In the genomic region with DNA sequence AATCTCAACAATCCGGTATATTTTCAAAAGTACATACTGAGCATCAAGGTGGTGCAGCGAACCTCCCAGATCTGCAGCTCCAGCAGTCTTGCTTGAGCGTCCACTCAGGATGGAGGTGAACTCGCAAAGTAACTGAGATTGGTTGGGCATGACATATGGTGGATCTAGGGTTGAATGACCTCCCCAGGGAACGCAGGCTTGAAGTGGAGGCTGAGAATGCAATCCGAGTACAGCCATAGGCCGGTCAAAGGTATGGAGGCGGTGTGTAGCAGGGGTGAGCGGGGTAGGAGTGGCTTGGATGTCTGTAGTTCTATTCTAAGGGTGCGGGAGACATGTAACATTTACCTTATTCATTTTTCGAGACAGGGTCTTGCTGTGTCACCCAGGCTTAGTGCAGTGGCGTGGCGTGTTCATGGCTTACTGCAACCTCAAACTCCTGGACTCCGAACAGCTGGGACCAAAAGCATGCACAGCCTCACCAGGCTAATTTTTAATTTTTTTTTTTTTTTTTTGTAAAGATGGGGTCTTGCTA, we compare ENCODE assay signal across 8 cellular contexts. TPM values are rescaled to one million over a fixed set of nuclear protein-coding genes. Genes with fewer than 3 reads are reported as not detected.
DNase-seq lines count a peak whose midpoint lies in the region; ATAC-seq, FAIRE-seq and TF ChIP-seq lines count a peak whose summit lies in the region.

No MANE protein-coding gene starts in this region.

- H3K27me3 Mint-ChIP-seq in type B pancreatic cell = no peaks in the 10 kb centered on the region

- peak; percentile 31 for ATAC-seq in GM21619 (IDR thresholded peaks at IDR 0.05; ENCODE audit: unreplicated experiment)

- no peak for FAIRE-seq in H1 (lab: Jason Lieb, UNC)

- no peak for TF ChIP-seq EP300 in H1 (IDR thresholded peaks at IDR 0.05; ENCODE audit: borderline replicate concordance in 1 of 2, low read depth in 2 of 2, low read length in 2 of 2)

- H4K5ac ChIP-seq in H1 (ENCODE audit: insufficient read length, low read depth, low read length) = peak overlapping the region; percentile 27

- peak overlapping the region; percentile 76 to 96 (median 92) for H3K4me3 ChIP-seq in H1 (ENCODE audit: extremely low read depth in 1 of 4, insufficient read depth in 2 of 4, low read depth in 3 of 4, low read length in 4 of 4)
- peak overlapping the region; percentile 94 to 98 for H3K4me3 ChIP-seq in mesenchymal stem cell (ENCODE audit: insufficient read depth in 1 of 2, low read depth in 1 of 2, low read length in 2 of 2)

- no peaks in the 10 kb centered on the region for H3K9me3 Mint-ChIP-seq in type B pancreatic cell

- peak overlapping the region; percentile 76 for H2BK120ac ChIP-seq in H1 (replicated peaks; ENCODE audit: low read depth, low read length)
- H2BK120ac ChIP-seq in mesenchymal stem cell (ENCODE audit: low read depth, low read length) = no peak overlapping the region

- H3K36me3 Mint-ChIP-seq in type B pancreatic cell = peaks cover 8% of the 10 kb centered on the region

- H3K4me2 ChIP-seq in H1 (ENCODE audit: insufficient read depth in 1 of 2, low read depth in 2 of 2, low read length in 2 of 2) (peak overlapping the region; percentile 85 to 99), mesenchymal stem cell (ENCODE audit: low read length, poor library complexity, severe bottlenecking) (peak overlapping the region; percentile 34)

- peak overlapping the region; percentile 91; the same call in 1 of the 2 replicates for H4K8ac ChIP-seq in H1 (ENCODE audit: extremely low read depth, insufficient read depth, low read length)
- no peak overlapping the region for H4K8ac ChIP-seq in mesenchymal stem cell (ENCODE audit: low read length)

- no peak for TF ChIP-seq CTCF in H1 (IDR thresholded peaks at IDR 0.05; ENCODE audit: control extremely low read depth in 1 of 3, insufficient read depth in 1 of 3, low read depth in 1 of 3, low read length in 3 of 3)
- TF ChIP-seq CTCF in type B pancreatic cell (conservative IDR thresholded peaks at IDR 0.05) = no peak

- H3K9ac ChIP-seq in H1 (replicated peaks in 1 of 4; ENCODE audit: extremely low read depth in 1 of 4, low read depth in 3 of 4, low read length in 3 of 4) = peak overlapping the region; percentile 30 to 97 (median 79)
- peak overlapping the region; percentile 94 for H3K9ac ChIP-seq in mesenchymal stem cell (ENCODE audit: low read length)

- no peak; a peak in 1 of 3 replicates for TF ChIP-seq POLR2A in H1 (IDR thresholded peaks at IDR 0.05; ENCODE audit: control extremely low read depth in 1 of 2, low read depth in 2 of 2, low read length in 2 of 2)

- H3K9me3 ChIP-seq in H1 (ENCODE audit: insufficient read depth in 2 of 2, low read depth in 1 of 2, low read length in 1 of 2) (no peaks in the 10 kb centered on the region), mesenchymal stem cell (ENCODE audit: control insufficient read depth, low read length) (no peaks in the 10 kb centered on the region)

- peak overlapping the region; percentile 46 for H2BK5ac ChIP-seq in H1 (ENCODE audit: low read depth, low read length)
- H2BK5ac ChIP-seq in mesenchymal stem cell (ENCODE audit: low read depth, low read length, poor library complexity, severe bottlenecking) = no peak overlapping the region

- H2BK20ac ChIP-seq in H1 (ENCODE audit: low read length) = no peak overlapping the region

- H3K4me1 Mint-ChIP-seq in type B pancreatic cell (ENCODE audit: unreplicated experiment) = peaks cover 19% of the 10 kb centered on the region

- H3K23me2 ChIP-seq in H1 (ENCODE audit: low read depth, low read length) = peaks cover 7% of the 10 kb centered on the region; the same call in 1 of the 2 replicates

- H3K4me1 ChIP-seq in H1 (replicated peaks in 1 of 4; ENCODE audit: control insufficient read depth in 3 of 4, insufficient read depth in 4 of 4, low read length in 3 of 4) = peaks cover 0 to 8% (median 3%) of the 10 kb centered on the region in 4 experiments; a peak in 2 of 7 replicates
- H3K4me1 ChIP-seq in mesenchymal stem cell (ENCODE audit: control insufficient read depth, insufficient read depth, low read depth, low read length) = peaks cover 12% of the 10 kb centered on the region

- H3K27ac Mint-ChIP-seq in type B pancreatic cell = peak overlapping the region; percentile 93

- H3K14ac ChIP-seq in H1 (ENCODE audit: insufficient read length) = peak overlapping the region; percentile 99
- H3K14ac ChIP-seq in mesenchymal stem cell (ENCODE audit: low read length in 2 of 2) = no peak overlapping the region

- peak overlapping the region; percentile 92 for H3K4me3 Mint-ChIP-seq in type B pancreatic cell

- H4K91ac ChIP-seq in H1 (replicated peaks; ENCODE audit: insufficient read length, low read length) (peak overlapping the region; percentile 63), mesenchymal stem cell (ENCODE audit: low read length) (no peak overlapping the region)

- no peaks in the 10 kb centered on the region; a peak in 2 of 7 replicates for H3K27me3 ChIP-seq in H1 (replicated peaks in 1 of 4; ENCODE audit: control insufficient read depth in 3 of 4, extremely low read depth in 1 of 4, insufficient read depth in 3 of 4, low read length in 3 of 4)
- no peaks in the 10 kb centered on the region for H3K27me3 ChIP-seq in mesenchymal stem cell (ENCODE audit: control insufficient read depth in 1 of 2, insufficient read depth in 1 of 2, low read length in 2 of 2)

- WGBS in H1 (ENCODE audit: extremely low coverage in 1 of 2, insufficient coverage in 1 of 2, insufficient read length in 1 of 2, insufficient replicate concordance in 2 of 2, low coverage in 1 of 2, low lambda C conversion rate in 2 of 2, missing lambda C conversion rate in 1 of 2), 2 experiments = 29% methylated on average over 14 of the region's 14 CpGs; no CpG with 5 or more reads in 1 of the 2 experiments
- 39% methylated on average over 14 of the region's 14 CpGs for WGBS in mesenchymal stem cell

- POLR2A ChIA-PET in H1 (lab: Charles Lee; ENCODE audit: partially characterized antibody) = interaction anchor here (1.0 to 6.7 kb wide), 11 partner anchors 8 to 326 kb away, joined by 3 to 127 read pairs (median 5); a partner anchor contains a TSS

- H2AFZ ChIP-seq in H1 (ENCODE audit: low read length) = peak overlapping the region; percentile 98
- peak overlapping the region; percentile 72 for H2AFZ ChIP-seq in mesenchymal stem cell (ENCODE audit: low read depth, low read length)

- no peak overlapping the region for H3K23ac ChIP-seq in H1 (ENCODE audit: insufficient read length)
- no peak overlapping the region for H3K23ac ChIP-seq in mesenchymal stem cell (ENCODE audit: low read length in 2 of 2)

- H3K36me3 ChIP-seq in H1 (ENCODE audit: control insufficient read depth in 2 of 4, insufficient read depth in 4 of 4, low read length in 3 of 4) = peaks cover 6 to 20% (median 14%) of the 10 kb centered on the region in 4 experiments; a peak in 7 of 8 replicates
- H3K36me3 ChIP-seq in mesenchymal stem cell (ENCODE audit: control insufficient read depth in 1 of 2, insufficient read depth in 2 of 2, low read depth in 1 of 2, low read length in 2 of 2) = peaks cover 23 to 62% of the 10 kb centered on the region in 2 experiments

- CTCF ChIA-PET in H1 (lab: Charles Lee; ENCODE audit: partially characterized antibody) = interaction anchor here (0.6 to 1.8 kb wide), 2 partner anchors 36 to 182 kb away, joined by 3 to 4 read pairs; no protein-coding TSS in a partner anchor

- H2AK5ac ChIP-seq in H1 (ENCODE audit: low read depth, low read length) (peak overlapping the region; percentile 20; the same call in 1 of the 2 replicates), mesenchymal stem cell (ENCODE audit: low read length, severe bottlenecking) (no peak overlapping the region)

- H3K18ac ChIP-seq in H1 (ENCODE audit: extremely low read depth, low read length) = peak overlapping the region; percentile 76; the same call in 1 of the 2 replicates
- H3K18ac ChIP-seq in mesenchymal stem cell (ENCODE audit: low read depth in 1 of 2, low read length in 2 of 2) = peak overlapping the region in 1 of 2 experiments; percentile 2

- TF ChIP-seq RAD21 in H1 (IDR thresholded peaks at IDR 0.05 in 1 of 2, conservative IDR thresholded peaks at IDR 0.05 in 1 of 2; ENCODE audit: low read depth in 2 of 2, low read length in 2 of 2) = no peak

- H2BK15ac ChIP-seq in H1 (ENCODE audit: low read length) (peak overlapping the region; percentile 32), mesenchymal stem cell (ENCODE audit: low read depth, poor library complexity, severe bottlenecking) (no peak overlapping the region)

- peak overlapping the region; percentile 96 for H3K4ac ChIP-seq in H1 (replicated peaks; ENCODE audit: insufficient read length, low read depth, low read length)
- H3K4ac ChIP-seq in mesenchymal stem cell (ENCODE audit: low read depth in 1 of 2, low read length in 2 of 2) = no peak overlapping the region

- peak overlapping the region; percentile 75 for H3K27ac ChIP-seq in H1 (ENCODE audit: low read depth, low read length)
- H3K27ac ChIP-seq in mesenchymal stem cell (ENCODE audit: low read length, poor library complexity, severe bottlenecking) = peak overlapping the region; percentile 41

- H3K79me1 ChIP-seq in H1 (ENCODE audit: low read depth, low read length) = peaks cover 7% of the 10 kb centered on the region; the same call in 1 of the 2 replicates
- peaks cover 19% of the 10 kb centered on the region for H3K79me1 ChIP-seq in mesenchymal stem cell (replicated peaks; ENCODE audit: low read length, poor library complexity, severe bottlenecking)

- DNase-seq in EH (ENCODE audit: low read depth) (peak; percentile 48), LoVo (ENCODE audit: low spot score) (peak; percentile 21), SW480 (ENCODE audit: low spot score) (peak; percentile 56), H1 (ENCODE audit: low read depth in 1 of 2, low spot score in 2 of 2) (no peak), mesenchymal stem cell (peak; percentile 76), type B pancreatic cell (ENCODE audit: extremely low spot score, unreplicated experiment) (no peak)
- no peak for DNase-seq in stimulated activated CD4-positive, alpha-beta T cell treated with anti-CD3 and anti-CD28 coated beads, Interleukin-2, amount 100 ng/mL, for 48 hours

- peak overlapping the region; percentile 82; the same call in 1 of the 2 replicates for H2BK12ac ChIP-seq in H1 (ENCODE audit: low read depth, low read length)
- H2BK12ac ChIP-seq in mesenchymal stem cell (ENCODE audit: low read length in 2 of 2) = no peak overlapping the region

- H3K79me2 ChIP-seq in H1 (ENCODE audit: control insufficient read depth in 1 of 2, insufficient read depth in 2 of 2, low read length in 2 of 2) = peaks cover 3 to 32% of the 10 kb centered on the region in 2 experiments; a peak in 3 of 4 replicates

- peak overlapping the region; percentile 60 for H3K56ac ChIP-seq in H1 (replicated peaks; ENCODE audit: insufficient read length, low read depth, low read length)

- H4K20me1 ChIP-seq in H1 (replicated peaks in 1 of 2; ENCODE audit: control insufficient read depth in 1 of 2, insufficient read depth in 2 of 2, low read length in 2 of 2) = peaks cover 18 to 32% of the 10 kb centered on the region in 2 experiments

RNA-seq across cellular contexts. Expression of a gene that starts 0.6 kb away (rescaled TPM):
- total RNA-seq in H1 (2021; fragmentation: NEBNext Ultra II Directional; extraction: Animal tissue kit (Norgen Biotek cat#: 25700)) = 22.7 and 28.2 TPM in 2 replicates
- 27.7 and 30.1 TPM in 2 replicates for polyA plus RNA-seq in H1 (2011; rRNA removed)
- polyA plus RNA-seq in H1 (2011; cell fraction: cytosol; rRNA removed) = 30.9 TPM
- 25.1 TPM for polyA plus RNA-seq in H1 (2011; cell fraction: nucleus; rRNA removed)
- polyA plus RNA-seq in H1 (2012, experiment 1 of 2) = 25.3 to 29.0 TPM (median 26.2 TPM) in 4 replicates
- 15.9 TPM for polyA plus RNA-seq in H1 (2012, experiment 2 of 2)
- polyA plus RNA-seq in H1 (2013, experiment 1 of 2) = 23.5 TPM
- polyA plus RNA-seq in H1 (2013, experiment 2 of 2) = 23.6 TPM
- 46.6 and 48.7 TPM in 2 replicates for polyA minus RNA-seq in H1 (2011; rRNA and poly(A)+ RNA removed)
- 12.1 TPM for polyA minus RNA-seq in H1 (2011; cell fraction: cytosol; rRNA and poly(A)+ RNA removed)
- 28.4 TPM for polyA minus RNA-seq in H1 (2011; cell fraction: nucleus; rRNA and poly(A)+ RNA removed)
- polyA plus RNA-seq in mesenchymal stem cell (2013, experiment 1 of 2) = 17.3 TPM
- 18.6 TPM for polyA plus RNA-seq in mesenchymal stem cell (2013, experiment 2 of 2)
- 30.3 and 31.6 TPM in 2 replicates for total RNA-seq in type B pancreatic cell (ENCODE audit: low replicate concordance)

RNA-seq across cellular contexts. Expression of a gene that starts 15.8 kb away (rescaled TPM):
- total RNA-seq in H1 (2021; fragmentation: NEBNext Ultra II Directional; extraction: Animal tissue kit (Norgen Biotek cat#: 25700)) = 14.5 and 18.5 TPM in 2 replicates
- 8.4 and 12.4 TPM in 2 replicates for polyA plus RNA-seq in H1 (2011; rRNA removed)
- polyA plus RNA-seq in H1 (2011; cell fraction: cytosol; rRNA removed) = 13.4 TPM
- polyA plus RNA-seq in H1 (2011; cell fraction: nucleus; rRNA removed) = 9.0 TPM
- polyA plus RNA-seq in H1 (2012, experiment 1 of 2) = 18.5 to 21.2 TPM (median 20.0 TPM) in 4 replicates
- polyA plus RNA-seq in H1 (2012, experiment 2 of 2) = 11.4 TPM
- 20.2 TPM for polyA plus RNA-seq in H1 (2013, experiment 1 of 2)
- polyA plus RNA-seq in H1 (2013, experiment 2 of 2) = 20.7 TPM
- polyA minus RNA-seq in H1 (2011; rRNA and poly(A)+ RNA removed) = 5.3 and 5.8 TPM in 2 replicates
- 3.2 TPM for polyA minus RNA-seq in H1 (2011; cell fraction: cytosol; rRNA and poly(A)+ RNA removed)
- polyA minus RNA-seq in H1 (2011; cell fraction: nucleus; rRNA and poly(A)+ RNA removed) = 5.4 TPM
- 39.0 TPM for polyA plus RNA-seq in mesenchymal stem cell (2013, experiment 1 of 2)
- polyA plus RNA-seq in mesenchymal stem cell (2013, experiment 2 of 2) = 39.5 TPM
- total RNA-seq in type B pancreatic cell (ENCODE audit: low replicate concordance) = 21.4 and 24.7 TPM in 2 replicates

RNA-seq across cellular contexts. Expression of a gene that starts 16.6 kb away (rescaled TPM):
- 61.1 and 67.2 TPM in 2 replicates for total RNA-seq in H1 (2021; fragmentation: NEBNext Ultra II Directional; extraction: Animal tissue kit (Norgen Biotek cat#: 25700))
- 34.9 and 50.7 TPM in 2 replicates for polyA plus RNA-seq in H1 (2011; rRNA removed)
- polyA plus RNA-seq in H1 (2011; cell fraction: cytosol; rRNA removed) = 47.2 TPM
- polyA plus RNA-seq in H1 (2011; cell fraction: nucleus; rRNA removed) = 60.2 TPM
- polyA plus RNA-seq in H1 (2012, experiment 1 of 2) = 36.1 to 48.0 TPM (median 45.3 TPM) in 4 replicates
- polyA plus RNA-seq in H1 (2012, experiment 2 of 2) = 23.8 TPM
- polyA plus RNA-seq in H1 (2013, experiment 1 of 2) = 24.5 TPM
- polyA plus RNA-seq in H1 (2013, experiment 2 of 2) = 25.6 TPM
- polyA minus RNA-seq in H1 (2011; rRNA and poly(A)+ RNA removed) = 42.8 and 56.0 TPM in 2 replicates
- 26.5 TPM for polyA minus RNA-seq in H1 (2011; cell fraction: cytosol; rRNA and poly(A)+ RNA removed)
- 19.7 TPM for polyA minus RNA-seq in H1 (2011; cell fraction: nucleus; rRNA and poly(A)+ RNA removed)
- 13.4 TPM for polyA plus RNA-seq in mesenchymal stem cell (2013, experiment 1 of 2)
- polyA plus RNA-seq in mesenchymal stem cell (2013, experiment 2 of 2) = 13.6 TPM
- total RNA-seq in type B pancreatic cell (ENCODE audit: low replicate concordance) = 38.3 and 43.3 TPM in 2 replicates

RNA-seq across cellular contexts. Expression of a gene that starts 30.9 kb away (rescaled TPM):
- 67.5 and 74.6 TPM in 2 replicates for total RNA-seq in H1 (2021; fragmentation: NEBNext Ultra II Directional; extraction: Animal tissue kit (Norgen Biotek cat#: 25700))
- polyA plus RNA-seq in H1 (2011; rRNA removed) = 84.6 and 116 TPM in 2 replicates
- polyA plus RNA-seq in H1 (2011; cell fraction: cytosol; rRNA removed) = 95.6 TPM
- 104 TPM for polyA plus RNA-seq in H1 (2011; cell fraction: nucleus; rRNA removed)
- polyA plus RNA-seq in H1 (2012, experiment 1 of 2) = 88.2 to 115 TPM (median 95.4 TPM) in 4 replicates
- polyA plus RNA-seq in H1 (2012, experiment 2 of 2) = 64.2 TPM
- polyA plus RNA-seq in H1 (2013, experiment 1 of 2) = 82.0 TPM
- polyA plus RNA-seq in H1 (2013, experiment 2 of 2) = 79.3 TPM
- 111 and 119 TPM in 2 replicates for polyA minus RNA-seq in H1 (2011; rRNA and poly(A)+ RNA removed)
- polyA minus RNA-seq in H1 (2011; cell fraction: cytosol; rRNA and poly(A)+ RNA removed) = 24.9 TPM
- polyA minus RNA-seq in H1 (2011; cell fraction: nucleus; rRNA and poly(A)+ RNA removed) = 41.9 TPM
- 119 TPM for polyA plus RNA-seq in mesenchymal stem cell (2013, experiment 1 of 2)
- polyA plus RNA-seq in mesenchymal stem cell (2013, experiment 2 of 2) = 115 TPM
- 52.4 and 56.1 TPM in 2 replicates for total RNA-seq in type B pancreatic cell (ENCODE audit: low replicate concordance)

RNA-seq across cellular contexts. Expression of a gene that starts 31.6 kb away (rescaled TPM):
- 31.9 and 32.6 TPM in 2 replicates for total RNA-seq in H1 (2021; fragmentation: NEBNext Ultra II Directional; extraction: Animal tissue kit (Norgen Biotek cat#: 25700))
- 37.7 and 40.0 TPM in 2 replicates for polyA plus RNA-seq in H1 (2011; rRNA removed)
- 48.7 TPM for polyA plus RNA-seq in H1 (2011; cell fraction: cytosol; rRNA removed)
- polyA plus RNA-seq in H1 (2011; cell fraction: nucleus; rRNA removed) = 93.4 TPM
- 41.7 to 48.4 TPM (median 48.0 TPM) in 4 replicates for polyA plus RNA-seq in H1 (2012, experiment 1 of 2)
- polyA plus RNA-seq in H1 (2012, experiment 2 of 2) = 17.8 TPM
- 20.6 TPM for polyA plus RNA-seq in H1 (2013, experiment 1 of 2)
- polyA plus RNA-seq in H1 (2013, experiment 2 of 2) = 19.0 TPM
- 36.0 and 42.1 TPM in 2 replicates for polyA minus RNA-seq in H1 (2011; rRNA and poly(A)+ RNA removed)
- 18.7 TPM for polyA minus RNA-seq in H1 (2011; cell fraction: cytosol; rRNA and poly(A)+ RNA removed)
- 42.5 TPM for polyA minus RNA-seq in H1 (2011; cell fraction: nucleus; rRNA and poly(A)+ RNA removed)
- polyA plus RNA-seq in mesenchymal stem cell (2013, experiment 1 of 2) = 3.0 TPM
- polyA plus RNA-seq in mesenchymal stem cell (2013, experiment 2 of 2) = 2.6 TPM
- total RNA-seq in type B pancreatic cell (ENCODE audit: low replicate concordance) = 10.6 and 19.0 TPM in 2 replicates

Comparison
In these comparisons a context has a peak if more than half of its experiments do, and no peak if none do; other contexts are left out.
1. DNase-seq: peak in EH (single experiment), LoVo (single experiment), SW480 (single experiment) and mesenchymal stem cell (single experiment); none in H1 (0 of 2), type B pancreatic cell (single experiment) and stimulated activated CD4-positive, alpha-beta T cell treated with anti-CD3 and anti-CD28 coated beads, Interleukin-2, amount 100 ng/mL, for 48 hours (0 of 2).